18 cellular contexts compared by ENCODE assay signal in genomic region chr20:52518735-52519134, GRCh38.
A peak's percentile ranks its signal among the peaks of the same experiment; 100 is the strongest.
DNase-seq lines count a peak whose midpoint lies in the region; ATAC-seq and TF ChIP-seq lines count a peak whose summit lies in the region.
"Had no signal": no experiment of that assay in that cellular context is flagged by ENCODE, and none has a peak within 500 bp of the region (broad histone marks: within the 10 kb centered on the region; RNA-seq: fewer than 3 reads in every experiment).

No MANE protein-coding gene starts in this region.

- no peaks in the 10 kb centered on the region for H3K27me3 ChIP-seq in BJ (ENCODE audit: control insufficient read depth, insufficient read depth, low read length)
- H3K27me3 ChIP-seq: BLaER1 treated with 17β-estradiol and CSF1 and Interleukin-3, amounts not matched to agents 10 nM and 100 nM had no signal

- DNase-seq in BJ (ENCODE audit: low read depth) (peak; percentile 11), M059J (ENCODE audit: low read depth) (peak; percentile 63), ecto neural progenitor cell (ENCODE audit: low spot score) (no peak), RWPE1 (ENCODE audit: low spot score) (no peak)
- DNase-seq: CD4-positive, alpha-beta T cell; CD8-positive, alpha-beta memory T cell; DMS 273 treated with DMSO at 0.1 percent for 48 hours; DMS79; GF-D8; GOT3; HFFc6 had no signal

- no peaks in the 10 kb centered on the region for H3K36me3 ChIP-seq in BJ (ENCODE audit: control insufficient read depth, insufficient read depth, low read length)
- H3K36me3 ChIP-seq: BLaER1 treated with 17β-estradiol and CSF1 and Interleukin-3, amounts not matched to agents 10 nM and 100 nM; HAP-1 had no signal

- CTCF ChIA-PET in BJ (lab: Yijun Ruan, JAX) (no interaction called here), RWPE1 (lab: Yijun Ruan, JAX) (no interaction called here)

- TF ChIP-seq CTCF in BJ (IDR thresholded peaks at IDR 0.05; ENCODE audit: insufficient read depth, low read depth, low read length) (no peak), RWPE1 (conservative IDR thresholded peaks at IDR 0.05; ENCODE audit: low read depth) (no peak)

- no peak overlapping the region for H3K27ac ChIP-seq in RWPE1
- H3K27ac ChIP-seq: 22Rv1; BLaER1 treated with 17β-estradiol and CSF1 and Interleukin-3, amounts not matched to agents 10 nM and 100 nM had no signal

- H3K4me3 ChIP-seq in BJ (ENCODE audit: low read depth, low read length) = no peak overlapping the region
- H3K4me3 ChIP-seq: BLaER1 treated with 17β-estradiol and CSF1 and Interleukin-3, amounts not matched to agents 10 nM and 100 nM; HAP-1 had no signal

- ATAC-seq in GM18519 (IDR thresholded peaks at IDR 0.05; ENCODE audit: low FRiP score, unreplicated experiment) (peak; percentile 49), HG02610 (IDR thresholded peaks at IDR 0.05; ENCODE audit: unreplicated experiment) (peak; percentile 62), GM21423 (IDR thresholded peaks at IDR 0.05; ENCODE audit: unreplicated experiment) (no peak), HG03469 (IDR thresholded peaks at IDR 0.05; ENCODE audit: unreplicated experiment) (no peak)

- POLR2A ChIA-PET in BJ (lab: Charles Lee) = no interaction called here
- POLR2A ChIA-PET in RWPE1 (lab: Yijun Ruan, JAX; ENCODE audit: low non-redundant PET) = no interaction called here

Comparison
In these comparisons a context has a peak if more than half of its experiments do, and no peak if none do; other contexts are left out.
1. DNase-seq: peak in BJ (single experiment) and M059J (single experiment); none in ecto neural progenitor cell (single experiment) and RWPE1 (single experiment).
2. ATAC-seq: peak in GM18519 (single experiment) and HG02610 (single experiment); none in GM21423 (single experiment) and HG03469 (single experiment).